27 cellular contexts compared by ENCODE assay signal in genomic region chr3:108578064-108578463, GRCh38.
"Had no signal": no experiment of that assay in that cellular context is flagged by ENCODE, and none has a peak within 500 bp of the region (broad histone marks: within the 10 kb centered on the region; RNA-seq: fewer than 3 reads in every experiment).

No MANE protein-coding gene starts in this region.

- H3K9me3 Mint-ChIP-seq: activated T-helper 17 cell treated with anti-CD3 and anti-CD28 coated beads, Interleukin-2, amount 50 U/mL, for 72 hours; endodermal cell had no signal

- H3K9me3 ChIP-seq: breast epithelium, colonic mucosa had no signal

- H3K4me3 Mint-ChIP-seq: activated CD8-positive, alpha-beta T cell treated with anti-CD3 and anti-CD28 coated beads for 36 hours; activated naive CD8-positive, alpha-beta T cell; activated T-cell treated with anti-CD3 and anti-CD28 coated beads, Interleukin-2, amount 50 U/mL, for 4 hours; activated T-helper 17 cell treated with anti-CD3 and anti-CD28 coated beads, Interleukin-2, amount 50 U/mL, for 72 hours; brain; endodermal cell had no signal

- H3K27ac Mint-ChIP-seq: activated CD8-positive, alpha-beta T cell treated with anti-CD3 and anti-CD28 coated beads for 36 hours; activated naive CD8-positive, alpha-beta T cell; activated T-helper 17 cell treated with anti-CD3 and anti-CD28 coated beads, Interleukin-2, amount 50 U/mL, for 72 hours; brain; endodermal cell had no signal

- H3K27me3 ChIP-seq: breast epithelium, cardiac muscle cell, colonic mucosa had no signal

- DNase-seq: activated CD4-positive, alpha-beta T cell treated with anti-CD3 and anti-CD28 coated beads for 1 hour; activated CD4-positive, alpha-beta T cell treated with anti-CD3 and anti-CD28 coated beads for 48 hours; activated CD4-positive, alpha-beta T cell treated with anti-CD3 and anti-CD28 coated beads, Interleukin-2, amount 50 U/mL, for 1 hour; activated CD4-positive, alpha-beta T cell treated with anti-CD3 and anti-CD28 coated beads, Interleukin-2, amount 50 U/mL, for 48 hours; activated CD8-positive, alpha-beta memory T cell treated with anti-CD3 and anti-CD28 coated beads for 24 hours; activated CD8-positive, alpha-beta T cell treated with anti-CD3 and anti-CD28 coated beads for 36 hours; activated effector memory CD4-positive, alpha-beta T cell treated with Interleukin-2 at 50 U/mL for 16 hours; activated gamma-delta T cell treated with Interleukin-2 at 50 U/mL for 16 hours; activated naive CD4-positive, alpha-beta T cell treated with anti-CD3 and anti-CD28 coated beads, Interleukin-2, amount 50 U/mL, for 16 hours; activated naive CD4-positive, alpha-beta T cell treated with Interleukin-2 at 50 U/mL for 16 hours; activated T-cell treated with anti-CD3 and anti-CD28 coated beads, Interleukin-2, amount 50 U/mL, for 4 hours; amniotic stem cell; aorta; central memory CD4-positive, alpha-beta T cell; cerebellar nuclear complex; colonic mucosa; effector CD8-positive, alpha-beta T cell; endodermal cell; foreskin fibroblast; head of caudate nucleus; T-helper 2 cell had no signal

- H3K4me3 ChIP-seq: breast epithelium, cardiac muscle cell, colonic mucosa had no signal

- ATAC-seq: activated CD8-positive, alpha-beta T cell treated with anti-CD3 and anti-CD28 coated beads for 36 hours; activated T-cell treated with anti-CD3 and anti-CD28 coated beads, Interleukin-2, amount 50 U/mL, for 4 hours; activated T-helper 17 cell treated with anti-CD3 and anti-CD28 coated beads, Interleukin-2, amount 50 U/mL, for 72 hours; esophagus mucosa had no signal

- H3K27ac ChIP-seq: breast epithelium, cardiac muscle cell, colonic mucosa had no signal

- H3K4me1 Mint-ChIP-seq: brain, endodermal cell had no signal

- H3K27me3 Mint-ChIP-seq: activated CD8-positive, alpha-beta T cell treated with anti-CD3 and anti-CD28 coated beads for 36 hours; activated naive CD8-positive, alpha-beta T cell; activated T-helper 17 cell treated with anti-CD3 and anti-CD28 coated beads, Interleukin-2, amount 50 U/mL, for 72 hours; brain had no signal

- H3K36me3 ChIP-seq: breast epithelium, cardiac muscle cell, colonic mucosa had no signal

- H3K4me1 ChIP-seq: breast epithelium, colonic mucosa had no signal
